ENCODE assay signal across 2 cellular contexts in the genomic region with DNA sequence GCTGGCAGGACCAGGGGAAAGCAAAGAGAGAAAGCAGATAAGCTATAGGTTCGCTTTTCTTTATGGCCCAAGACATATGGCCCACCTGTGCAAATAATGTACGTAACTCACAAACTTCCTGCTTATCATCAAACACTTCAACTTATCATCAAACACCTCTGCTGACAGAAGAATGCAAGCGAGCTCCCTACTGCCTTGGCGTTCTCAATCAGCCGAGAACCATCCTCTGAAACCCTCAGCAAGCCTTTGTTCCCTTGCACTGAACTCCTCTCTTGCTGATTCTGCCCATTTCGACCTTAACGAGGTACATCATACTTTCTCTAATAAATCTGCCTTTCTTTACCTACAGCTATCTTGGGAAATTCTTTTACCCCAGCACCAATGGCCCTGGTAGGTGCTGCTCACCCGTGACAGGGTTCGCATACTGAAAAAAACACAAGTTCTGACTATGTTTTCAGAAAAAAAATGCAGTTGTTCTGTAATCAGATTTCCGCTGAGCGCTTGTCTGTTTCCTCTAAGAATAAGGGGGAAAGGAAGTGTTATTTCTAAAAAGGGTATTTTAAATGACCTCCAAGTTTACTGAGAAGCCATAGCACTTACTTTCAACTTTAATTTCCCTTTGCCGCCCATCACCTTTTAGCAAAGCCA.
TF ChIP-seq lines count a peak whose summit lies in the region.

No MANE protein-coding gene starts in this region.

TF ChIP-seq in GM23338, 12 proteins besides CTCF, POLR2A, EP300 and RAD21 (continues in another document):
- TF ChIP-seq ETS1 (IDR thresholded peaks at IDR 0.05) (no peak), STAT1 (IDR thresholded peaks at IDR 0.05; ENCODE audit: unreplicated experiment) (no peak), EZH2 (IDR thresholded peaks at IDR 0.05; ENCODE audit: low read depth, unreplicated experiment) (no peak), NANOG (IDR thresholded peaks at IDR 0.05; ENCODE audit: borderline replicate concordance) (no peak), ZNF114 (CRISPR knock-in tag; IDR thresholded peaks at IDR 0.05) (no peak), ZNF331 (CRISPR knock-in tag; IDR thresholded peaks at IDR 0.05; ENCODE audit: low read depth) (no peak), CREB1 (CRISPR knock-in tag; IDR thresholded peaks at IDR 0.05; ENCODE audit: low read depth) (no peak)
- TF ChIP-seq, protein P1, sequence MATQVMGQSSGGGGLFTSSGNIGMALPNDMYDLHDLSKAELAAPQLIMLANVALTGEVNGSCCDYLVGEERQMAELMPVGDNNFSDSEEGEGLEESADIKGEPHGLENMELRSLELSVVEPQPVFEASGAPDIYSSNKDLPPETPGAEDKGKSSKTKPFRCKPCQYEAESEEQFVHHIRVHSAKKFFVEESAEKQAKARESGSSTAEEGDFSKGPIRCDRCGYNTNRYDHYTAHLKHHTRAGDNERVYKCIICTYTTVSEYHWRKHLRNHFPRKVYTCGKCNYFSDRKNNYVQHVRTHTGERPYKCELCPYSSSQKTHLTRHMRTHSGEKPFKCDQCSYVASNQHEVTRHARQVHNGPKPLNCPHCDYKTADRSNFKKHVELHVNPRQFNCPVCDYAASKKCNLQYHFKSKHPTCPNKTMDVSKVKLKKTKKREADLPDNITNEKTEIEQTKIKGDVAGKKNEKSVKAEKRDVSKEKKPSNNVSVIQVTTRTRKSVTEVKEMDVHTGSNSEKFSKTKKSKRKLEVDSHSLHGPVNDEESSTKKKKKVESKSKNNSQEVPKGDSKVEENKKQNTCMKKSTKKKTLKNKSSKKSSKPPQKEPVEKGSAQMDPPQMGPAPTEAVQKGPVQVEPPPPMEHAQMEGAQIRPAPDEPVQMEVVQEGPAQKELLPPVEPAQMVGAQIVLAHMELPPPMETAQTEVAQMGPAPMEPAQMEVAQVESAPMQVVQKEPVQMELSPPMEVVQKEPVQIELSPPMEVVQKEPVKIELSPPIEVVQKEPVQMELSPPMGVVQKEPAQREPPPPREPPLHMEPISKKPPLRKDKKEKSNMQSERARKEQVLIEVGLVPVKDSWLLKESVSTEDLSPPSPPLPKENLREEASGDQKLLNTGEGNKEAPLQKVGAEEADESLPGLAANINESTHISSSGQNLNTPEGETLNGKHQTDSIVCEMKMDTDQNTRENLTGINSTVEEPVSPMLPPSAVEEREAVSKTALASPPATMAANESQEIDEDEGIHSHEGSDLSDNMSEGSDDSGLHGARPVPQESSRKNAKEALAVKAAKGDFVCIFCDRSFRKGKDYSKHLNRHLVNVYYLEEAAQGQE (IDR thresholded peaks at IDR 0.05; ENCODE audit: unreplicated experiment): no peak

TF ChIP-seq in endothelial cell of umbilical vein, 7 proteins besides CTCF, POLR2A, EP300 and RAD21:
- TF ChIP-seq POLR2AphosphoS5 (IDR thresholded peaks at IDR 0.05; ENCODE audit: insufficient read depth, low read depth, low read length): no peak
- peak; percentile 76 for TF ChIP-seq GATA2 (IDR thresholded peaks at IDR 0.05; ENCODE audit: insufficient read depth, insufficient read length, low read depth, low read length)
TF ChIP-seq in endothelial cell of umbilical vein: peak in this region for 1.
